1 cellular context compared by ENCODE assay signal in the genomic region with DNA sequence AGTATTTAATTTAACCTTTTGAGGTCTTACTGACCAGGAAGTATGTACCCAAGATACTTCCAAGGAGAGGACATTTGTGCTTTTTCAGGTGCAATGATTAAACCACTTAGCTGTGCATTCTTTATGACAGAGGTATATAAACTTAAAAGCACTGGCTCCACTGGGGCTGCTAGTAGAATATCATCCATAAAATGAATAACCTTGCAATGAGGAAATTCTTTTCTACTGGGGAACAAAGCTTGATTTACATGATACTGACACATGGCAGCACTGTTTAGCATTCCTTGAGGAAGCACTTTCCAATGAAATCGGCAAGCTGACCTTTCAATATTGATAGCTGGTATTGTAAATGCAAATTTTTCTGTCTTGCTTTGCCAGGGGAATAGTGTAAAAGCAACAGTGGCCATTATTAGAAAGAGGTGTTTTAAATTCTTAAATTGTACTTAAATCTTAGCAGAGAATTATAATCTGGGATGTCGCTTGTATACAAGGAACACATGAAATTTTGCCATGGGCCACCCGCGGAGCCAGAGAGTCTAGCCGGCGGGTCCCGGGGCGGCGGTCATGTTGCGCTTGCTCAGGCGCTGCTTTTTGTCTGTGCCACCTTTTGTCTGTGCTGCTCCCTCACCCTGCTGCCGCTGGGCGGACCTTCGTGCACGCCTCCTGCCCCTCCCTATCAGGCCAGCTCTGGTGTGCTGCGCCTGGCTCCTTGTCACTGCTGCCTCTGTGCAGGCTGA.
TF ChIP-seq lines count a peak whose summit lies in the region.

No MANE protein-coding gene starts in this region.

TF ChIP-seq in endothelial cell of umbilical vein, 7 proteins besides CTCF, POLR2A, EP300 and RAD21 (continued from another document):
- TF ChIP-seq MAX (IDR thresholded peaks at IDR 0.05; ENCODE audit: insufficient read depth, insufficient read length) (no peak), JUN (IDR thresholded peaks at IDR 0.05; ENCODE audit: borderline replicate concordance, insufficient read depth, insufficient read length, low read depth) (no peak), EZH2 (IDR thresholded peaks at IDR 0.05; ENCODE audit: borderline replicate concordance, low read depth, low read length, severe bottlenecking) (no peak), MYC (IDR thresholded peaks at IDR 0.05; ENCODE audit: low read depth, low read length) (no peak)
